In genomic region chr15:85582076-85582718, GRCh38 we compare ENCODE assay signal across 8 cellular contexts.
DNase-seq lines count a peak whose midpoint lies in the region; ATAC-seq and TF ChIP-seq lines count a peak whose summit lies in the region.

No MANE protein-coding gene starts in this region.

- H3K27ac ChIP-seq in PC-9: peak overlapping the region; percentile 83; the same call in 1 of the 2 replicates
- H3K27ac ChIP-seq in neural progenitor cell: no peak overlapping the region

- H3K27me3 Mint-ChIP-seq in effector memory CD8-positive, alpha-beta T cell: no peaks in the 10 kb centered on the region
- H3K27me3 Mint-ChIP-seq in neural progenitor cell (ENCODE audit: insufficient read depth, low read depth): no peaks in the 10 kb centered on the region

- CTCF ChIA-PET in PC-9 (lab: Charles Lee): no interaction called here

- peaks cover 53 to 68% of the 10 kb centered on the region in 2 donors for H3K4me1 Mint-ChIP-seq in effector memory CD8-positive, alpha-beta T cell (ENCODE audit: low read depth in 2 of 2)
- peaks cover 62% of the 10 kb centered on the region for H3K4me1 Mint-ChIP-seq in neural progenitor cell

- intact Hi-C loops in PC-9 (cut with micrococcal nuclease; ENCODE audit: unreplicated experiment): loop anchor here (5.0 to 10.0 kb wide), 3 partner anchors 90 to 997 kb away; no protein-coding TSS in a partner anchor

- no peak for TF ChIP-seq CTCF in PC-9 (conservative IDR thresholded peaks at IDR 0.05)
- no peak for TF ChIP-seq CTCF in neural progenitor cell (IDR thresholded peaks at IDR 0.05)

- H3K79me2 ChIP-seq in PC-9 (ENCODE audit: low read depth) (peaks cover 33% of the 10 kb centered on the region), neural progenitor cell (ENCODE audit: low read depth) (peaks cover 30% of the 10 kb centered on the region)

- DNase-seq in Daoy (ENCODE audit: low read depth) (peak; percentile 15), PC-9 (no peak), neural progenitor cell (ENCODE audit: low spot score) (no peak), NCI-H345 treated with DMSO at 0.1 percent for 48 hours (lab: John Stamatoyannopoulos, UW; ENCODE audit: unreplicated experiment) (no peak), NCI-H1436 (lab: John Stamatoyannopoulos, UW) (no peak), cortex of kidney (lab: John Stamatoyannopoulos, UW) (no peak)
- peak; percentile 26 to 41 (median 36) for DNase-seq in effector memory CD8-positive, alpha-beta T cell

- H3K27me3 ChIP-seq in PC-9 (ENCODE audit: insufficient read depth, low read depth) (no peaks in the 10 kb centered on the region), neural progenitor cell (no peaks in the 10 kb centered on the region)

- H3K9ac ChIP-seq in neural progenitor cell: no peak overlapping the region

- no peaks in the 10 kb centered on the region for H3K9me3 Mint-ChIP-seq in effector memory CD8-positive, alpha-beta T cell
- H3K9me3 Mint-ChIP-seq in neural progenitor cell: no peaks in the 10 kb centered on the region

- BruUV-seq in PC-9 (replicated peaks; lab: Mats Ljungman, UMichigan): no TSS peak

- H3K4me3 Mint-ChIP-seq in effector memory CD8-positive, alpha-beta T cell: peak overlapping the region; percentile 82 to 96
- no peak overlapping the region for H3K4me3 Mint-ChIP-seq in neural progenitor cell

- peak; percentile 26 for ATAC-seq in GM21529 (IDR thresholded peaks at IDR 0.05; ENCODE audit: unreplicated experiment)
- ATAC-seq in effector memory CD8-positive, alpha-beta T cell (replicated peaks): peak; percentile 50

- POLR2A ChIA-PET in PC-9 (lab: Charles Lee; ENCODE audit: unreplicated experiment): no interaction called here

- H3K4me1 ChIP-seq in PC-9 (replicated peaks; ENCODE audit: insufficient read depth) (peaks cover 45% of the 10 kb centered on the region), neural progenitor cell (peaks cover 23% of the 10 kb centered on the region)

- H2AFZ ChIP-seq in PC-9: no peak overlapping the region
- no peak overlapping the region for H2AFZ ChIP-seq in neural progenitor cell (replicated peaks)

- no peaks in the 10 kb centered on the region for H4K20me1 ChIP-seq in PC-9 (ENCODE audit: insufficient read depth)
- peaks cover 54% of the 10 kb centered on the region for H4K20me1 ChIP-seq in neural progenitor cell (ENCODE audit: low read depth)

- peaks cover 24% of the 10 kb centered on the region; the same call in 1 of the 2 replicates for H3F3A ChIP-seq in PC-9 (ENCODE audit: insufficient read depth, low read depth)
- H3F3A ChIP-seq in neural progenitor cell (ENCODE audit: low read depth): no peaks in the 10 kb centered on the region

- H3K4me3 ChIP-seq in PC-9 (no peak overlapping the region), neural progenitor cell (no peak overlapping the region)

- H3K27ac Mint-ChIP-seq in effector memory CD8-positive, alpha-beta T cell: peak overlapping the region; percentile 99
- peak overlapping the region; percentile 51 for H3K27ac Mint-ChIP-seq in neural progenitor cell

- H3K9me2 ChIP-seq in PC-9 (ENCODE audit: insufficient read depth): no peaks in the 10 kb centered on the region

- H3K4me2 ChIP-seq in PC-9 (no peak overlapping the region), neural progenitor cell (no peak overlapping the region)

- no peaks in the 10 kb centered on the region for H3K9me3 ChIP-seq in PC-9 (ENCODE audit: insufficient read depth, low read depth)
- H3K9me3 ChIP-seq in neural progenitor cell (ENCODE audit: low read depth): no peaks in the 10 kb centered on the region

- peaks cover 47% of the 10 kb centered on the region for H3K36me3 Mint-ChIP-seq in effector memory CD8-positive, alpha-beta T cell (ENCODE audit: insufficient read depth)
- H3K36me3 Mint-ChIP-seq in neural progenitor cell: peaks cover 39% of the 10 kb centered on the region

- 0 out of 2 replicates have a peak, but pooled peaks cover 16% of the 10 kb centered on the region for H3K36me3 ChIP-seq in PC-9 (ENCODE audit: low read depth)
- H3K36me3 ChIP-seq in neural progenitor cell: no peaks in the 10 kb centered on the region

Comparison
In these comparisons a context has a peak if more than half of its experiments do, and no peak if none do; other contexts are left out.
1. DNase-seq: peak in Daoy (single experiment) and effector memory CD8-positive, alpha-beta T cell (3 of 3); none in PC-9 (0 of 2), neural progenitor cell (single experiment), NCI-H345 treated with DMSO at 0.1 percent for 48 hours (single experiment), NCI-H1436 (single experiment) and cortex of kidney (single experiment).